Comparison of ENCODE assay signal across 16 cellular contexts in genomic region chr3:16942955-16943354, GRCh38. TPM values are rescaled to one million over a fixed set of nuclear protein-coding genes. Genes with fewer than 3 reads are reported as not detected.
A peak's percentile ranks its signal among the peaks of the same experiment; 100 is the strongest.
DNase-seq lines count a peak whose midpoint lies in the region; ATAC-seq lines count a peak whose summit lies in the region.
"Had no signal": no experiment of that assay in that cellular context is flagged by ENCODE, and none has a peak within 500 bp of the region (broad histone marks: within the 10 kb centered on the region; RNA-seq: fewer than 3 reads in every experiment).

No MANE protein-coding gene starts in this region.

- H3K4me1 Mint-ChIP-seq in stimulated activated naive CD8-positive, alpha-beta T cell treated with anti-CD3 and anti-CD28 coated beads, Interleukin-15, Interleukin-2, amounts not matched to agents 100 ng/mL and 50 ng/mL, for 24 hours (ENCODE audit: low read depth): peaks cover 73% of the 10 kb centered on the region
- H3K4me1 Mint-ChIP-seq in stimulated activated naive CD8-positive, alpha-beta T cell treated with anti-CD3 and anti-CD28 coated beads, Interleukin-15, amount 100 ng/mL, for 72 hours: peaks cover 57% of the 10 kb centered on the region
- peaks cover 76 to 82% (median 80%) of the 10 kb centered on the region in 3 donors for H3K4me1 Mint-ChIP-seq in T-cell
- peaks cover 46 to 67% (median 60%) of the 10 kb centered on the region in 3 donors for H3K4me1 Mint-ChIP-seq in naive B cell

- no peak overlapping the region for H3K4me3 Mint-ChIP-seq in stimulated activated naive CD8-positive, alpha-beta T cell treated with anti-CD3 and anti-CD28 coated beads, Interleukin-15, Interleukin-2, amounts not matched to agents 100 ng/mL and 50 ng/mL, for 24 hours
- no peak overlapping the region for H3K4me3 Mint-ChIP-seq in stimulated activated naive CD8-positive, alpha-beta T cell treated with anti-CD3 and anti-CD28 coated beads, Interleukin-15, amount 100 ng/mL, for 72 hours
- H3K4me3 Mint-ChIP-seq in T-cell (peak overlapping the region in 1 of 3 donors; percentile 3), naive B cell (peak overlapping the region in 1 of 8 donors; percentile 30)

- no peak for DNase-seq in stimulated activated naive CD8-positive, alpha-beta T cell treated with anti-CD3 and anti-CD28 coated beads, Interleukin-15, amount 100 ng/mL, for 72 hours
- DNase-seq in T-cell (no peak), naive B cell (no peak), NCI-H226 (no peak), dermis blood vessel endothelial cell (no peak)
- DNase-seq: COR-L47, DMS153, EL, MM.1S, NCI-H1105, NCI-H1694 treated with DMSO at 0.1 percent for 48 hours, NCI-H2171 had no signal

- peaks cover 13% of the 10 kb centered on the region for H3K36me3 Mint-ChIP-seq in stimulated activated naive CD8-positive, alpha-beta T cell treated with anti-CD3 and anti-CD28 coated beads, Interleukin-15, Interleukin-2, amounts not matched to agents 100 ng/mL and 50 ng/mL, for 24 hours (ENCODE audit: low read depth)
- H3K36me3 Mint-ChIP-seq in T-cell (peaks cover 19% of the 10 kb centered on the region), naive B cell (peaks cover 7 to 8% of the 10 kb centered on the region in 2 donors)

- CTCF ChIA-PET in T-cell (lab: Charles Lee): interaction anchor here in 1 of 2 donors (1.5 kb wide), 1 partner anchor 58 kb away, joined by 3 read pairs; the partner anchor contains the start of gene PLCL2

- H3K9me3 Mint-ChIP-seq in stimulated activated naive CD8-positive, alpha-beta T cell treated with anti-CD3 and anti-CD28 coated beads, Interleukin-15, Interleukin-2, amounts not matched to agents 100 ng/mL and 50 ng/mL, for 24 hours: no peaks in the 10 kb centered on the region
- H3K9me3 Mint-ChIP-seq in stimulated activated naive CD8-positive, alpha-beta T cell treated with anti-CD3 and anti-CD28 coated beads, Interleukin-15, amount 100 ng/mL, for 72 hours: no peaks in the 10 kb centered on the region
- H3K9me3 Mint-ChIP-seq in T-cell (no peaks in the 10 kb centered on the region), naive B cell (peaks cover 0 to 4% (median 0%) of the 10 kb centered on the region in 7 donors)

- no peaks in the 10 kb centered on the region for H3K27me3 Mint-ChIP-seq in stimulated activated naive CD8-positive, alpha-beta T cell treated with anti-CD3 and anti-CD28 coated beads, Interleukin-15, Interleukin-2, amounts not matched to agents 100 ng/mL and 50 ng/mL, for 24 hours
- H3K27me3 Mint-ChIP-seq in stimulated activated naive CD8-positive, alpha-beta T cell treated with anti-CD3 and anti-CD28 coated beads, Interleukin-15, amount 100 ng/mL, for 72 hours: no peaks in the 10 kb centered on the region
- H3K27me3 Mint-ChIP-seq in T-cell (no peaks in the 10 kb centered on the region), naive B cell (no peaks in the 10 kb centered on the region)

- H3K27ac Mint-ChIP-seq in stimulated activated naive CD8-positive, alpha-beta T cell treated with anti-CD3 and anti-CD28 coated beads, Interleukin-15, Interleukin-2, amounts not matched to agents 100 ng/mL and 50 ng/mL, for 24 hours: peak overlapping the region; percentile 7
- no peak overlapping the region for H3K27ac Mint-ChIP-seq in stimulated activated naive CD8-positive, alpha-beta T cell treated with anti-CD3 and anti-CD28 coated beads, Interleukin-15, amount 100 ng/mL, for 72 hours
- H3K27ac Mint-ChIP-seq in T-cell: peak overlapping the region; percentile 36 to 71
- peak overlapping the region in 4 of 6 donors; percentile 1 to 55 (median 22) for H3K27ac Mint-ChIP-seq in naive B cell

- POLR2A ChIA-PET in T-cell (lab: Charles Lee): no interaction called here

- ATAC-seq in stimulated activated naive CD8-positive, alpha-beta T cell treated with anti-CD3 and anti-CD28 coated beads, Interleukin-15, amount 100 ng/mL, for 72 hours: no peak
- ATAC-seq in T-cell (replicated peaks in 1 of 4) (no peak), naive B cell (ENCODE audit: low read depth in 2 of 2) (no peak), HG02970 (IDR thresholded peaks at IDR 0.05; ENCODE audit: low FRiP score, unreplicated experiment) (no peak)
- ATAC-seq: Panc1, Right ventricle myocardium inferior had no signal

RNA-seq across cellular contexts. Expression of gene PLCL2, which starts 58.2 kb away (rescaled TPM):
- total RNA-seq in T-cell: 10 to 100 TPM; 53.4 to 68.1 (median 60.9) TPM
- 10 to 100 TPM; 65.7 to 92.7 (median 69.1) TPM for polyA plus RNA-seq in naive B cell (ENCODE audit: low read depth in 6 of 6)
- total RNA-seq in dermis blood vessel endothelial cell: 12.4 and 14.8 TPM in 2 replicates

Comparison
In these comparisons a context has a peak if more than half of its experiments do, and no peak if none do; other contexts are left out.
1. H3K27ac Mint-ChIP-seq: peak in stimulated activated naive CD8-positive, alpha-beta T cell treated with anti-CD3 and anti-CD28 coated beads, Interleukin-15, Interleukin-2, amounts not matched to agents 100 ng/mL and 50 ng/mL, for 24 hours (single experiment), T-cell (2 of 2) and naive B cell (4 of 6); none in stimulated activated naive CD8-positive, alpha-beta T cell treated with anti-CD3 and anti-CD28 coated beads, Interleukin-15, amount 100 ng/mL, for 72 hours (0 of 2).